Comparison of ENCODE assay signal across 9 cellular contexts in genomic region chr5:141094481-141095262, GRCh38. TPM values are rescaled to one million over a fixed set of nuclear protein-coding genes. Genes with fewer than 3 reads are reported as not detected.
DNase-seq lines count a peak whose midpoint lies in the region; ATAC-seq and TF ChIP-seq lines count a peak whose summit lies in the region.
"Had no signal": no experiment of that assay in that cellular context is flagged by ENCODE, and none has a peak within 500 bp of the region (broad histone marks: within the 10 kb centered on the region; RNA-seq: fewer than 3 reads in every experiment).

Gene PCDHB2, plus strand, starts transcription at chr5:141094615. Its CDS starts 176 bp downstream, at chr5:141094791.

- H3K9me3 ChIP-seq in SJSA1 (replicated peaks) (peaks cover 8% of the 10 kb centered on the region), trophoblast cell (ENCODE audit: insufficient read depth, low read depth, low read length) (peaks cover 3% of the 10 kb centered on the region), colonic mucosa (no peaks in the 10 kb centered on the region)

- peak within 1 kb of the TSS; percentile 65 for H3K4me2 ChIP-seq in trophoblast cell (ENCODE audit: low read length)

- no peak within 1 kb of the TSS for H3K4ac ChIP-seq in trophoblast cell (ENCODE audit: low read depth, low read length)

- peak within 1 kb of the TSS; percentile 6 for H2BK120ac ChIP-seq in trophoblast cell (ENCODE audit: insufficient read depth, low read length, poor library complexity)

- ATAC-seq in stimulated activated memory B cell treated with anti-CD40 and anti-IgM and Interleukin-4, amounts not matched to agents 10 μg/mL and 1 μg/mL and 100 μg/mL, for 72 hours = no peak

- no peak within 1 kb of the TSS for H3K4me3 Mint-ChIP-seq in stimulated activated memory B cell treated with anti-CD40 and anti-IgM and Interleukin-4, amounts not matched to agents 10 μg/mL and 1 μg/mL and 100 μg/mL, for 72 hours
- H3K4me3 Mint-ChIP-seq: dendritic cell treated with granulocyte-macrophage colony-stimulating factor and Interleukin-4, amounts not matched to agents 40 ng/mL and 50 ng/mL, for 4 days had no signal

- peak within 1 kb of the TSS; percentile 53 for H4K91ac ChIP-seq in trophoblast cell (ENCODE audit: low read depth, low read length)

- peak within 1 kb of the TSS; percentile 49 for H4K12ac ChIP-seq in trophoblast cell (ENCODE audit: low read depth, low read length)

- intact Hi-C loops in colonic mucosa (cut with DNase I) = no loop called here

- H3K23ac ChIP-seq in trophoblast cell (ENCODE audit: low read length) = no peak within 1 kb of the TSS

- TF ChIP-seq CTCF in foreskin fibroblast (IDR thresholded peaks at IDR 0.05; ENCODE audit: low read depth, low read length) (peak; percentile 2), colonic mucosa (IDR thresholded peaks at IDR 0.05) (no peak)

- H3K4me1 ChIP-seq in ACC112 (ENCODE audit: control insufficient read depth, insufficient read depth, low read length, unreplicated experiment) = no peaks in the 10 kb centered on the region
- H3K4me1 ChIP-seq in SJSA1 (replicated peaks) = no peaks in the 10 kb centered on the region
- H3K4me1 ChIP-seq in trophoblast cell (ENCODE audit: control insufficient read depth in 1 of 2, insufficient read depth in 2 of 2, low read length in 2 of 2) = peaks cover 0 to 5% of the 10 kb centered on the region in 2 experiments
- no peaks in the 10 kb centered on the region for H3K4me1 ChIP-seq in colonic mucosa

- no peaks in the 10 kb centered on the region for H3K36me3 Mint-ChIP-seq in stimulated activated memory B cell treated with anti-CD40 and anti-IgM and Interleukin-4, amounts not matched to agents 10 μg/mL and 1 μg/mL and 100 μg/mL, for 72 hours

- peaks cover 51% of the 10 kb centered on the region for H3K27me3 Mint-ChIP-seq in stimulated activated memory B cell treated with anti-CD40 and anti-IgM and Interleukin-4, amounts not matched to agents 10 μg/mL and 1 μg/mL and 100 μg/mL, for 72 hours

- peak within 1 kb of the TSS; percentile 50 for H3K18ac ChIP-seq in trophoblast cell (ENCODE audit: low read length)

- H3K4me3 ChIP-seq in ACC112 (ENCODE audit: low read depth, low read length) = peak within 1 kb of the TSS; percentile 49; the same call in 1 of the 2 replicates
- H3K4me3 ChIP-seq in SJSA1 = peak within 1 kb of the TSS; percentile 25
- peak within 1 kb of the TSS; percentile 28 to 45 for H3K4me3 ChIP-seq in foreskin fibroblast (ENCODE audit: low read depth in 1 of 2, low read length in 2 of 2)
- peak within 1 kb of the TSS; percentile 82 for H3K4me3 ChIP-seq in trophoblast cell (ENCODE audit: low read depth, low read length)
- no peak within 1 kb of the TSS for H3K4me3 ChIP-seq in colonic mucosa

- H2AFZ ChIP-seq in ACC112 (ENCODE audit: low read length, unreplicated experiment) (no peak within 1 kb of the TSS), trophoblast cell (ENCODE audit: insufficient read depth, low read length, poor library complexity) (peak within 1 kb of the TSS; percentile 75)

- peak; percentile 73 for DNase-seq in HuH-7 (ENCODE audit: low spot score)
- peak in 1 of 2 experiments; percentile 38 for DNase-seq in SJSA1 (ENCODE audit: low read depth in 1 of 2, low spot score in 2 of 2)
- DNase-seq in foreskin fibroblast = peak in 1 of 2 donors; percentile 29
- no peak for DNase-seq in trophoblast cell
- no peak for DNase-seq in colonic mucosa
- DNase-seq in CD1c-positive myeloid dendritic cell (ENCODE audit: extremely low spot score) = no peak

- peaks cover 4% of the 10 kb centered on the region for H3K79me1 ChIP-seq in trophoblast cell (ENCODE audit: low read length)

- H3K79me2 ChIP-seq in ACC112 (ENCODE audit: control insufficient read depth, insufficient read depth, low read length, unreplicated experiment) (no peaks in the 10 kb centered on the region), trophoblast cell (ENCODE audit: control insufficient read depth, insufficient read depth, low read length, poor library complexity) (peaks cover 2% of the 10 kb centered on the region)

- peak within 1 kb of the TSS; percentile 96 for H3K9ac ChIP-seq in trophoblast cell (ENCODE audit: low read length)
- no peak within 1 kb of the TSS for H3K9ac ChIP-seq in colonic mucosa (ENCODE audit: low read depth in 2 of 2, low read length in 2 of 2)

- peak within 1 kb of the TSS; percentile 12 for H2BK5ac ChIP-seq in trophoblast cell (ENCODE audit: low read depth, low read length, poor library complexity)

- no CpG with 5 or more reads among the region's 29 CpGs for WGBS in trophoblast cell (ENCODE audit: extremely low coverage, insufficient coverage, insufficient read length)

- no peak within 1 kb of the TSS for H2BK12ac ChIP-seq in trophoblast cell (ENCODE audit: low read length)

- no peaks in the 10 kb centered on the region for H3K36me3 ChIP-seq in ACC112 (ENCODE audit: insufficient read depth, low read length)
- H3K36me3 ChIP-seq in SJSA1 = no peaks in the 10 kb centered on the region
- peaks cover 4 to 5% of the 10 kb centered on the region in 2 experiments for H3K36me3 ChIP-seq in trophoblast cell (ENCODE audit: control insufficient read depth in 1 of 2, insufficient read depth in 2 of 2, low read length in 2 of 2)
- no peaks in the 10 kb centered on the region for H3K36me3 ChIP-seq in colonic mucosa

- H3K9me3 Mint-ChIP-seq in stimulated activated memory B cell treated with anti-CD40 and anti-IgM and Interleukin-4, amounts not matched to agents 10 μg/mL and 1 μg/mL and 100 μg/mL, for 72 hours = peaks cover 16% of the 10 kb centered on the region

- H3K27ac ChIP-seq in ACC112 (ENCODE audit: low read depth, low read length) (no peak within 1 kb of the TSS), SJSA1 (no peak within 1 kb of the TSS), trophoblast cell (ENCODE audit: low read depth, low read length) (peak within 1 kb of the TSS; percentile 8), colonic mucosa (no peak within 1 kb of the TSS)

- no peak within 1 kb of the TSS for H3K27ac Mint-ChIP-seq in stimulated activated memory B cell treated with anti-CD40 and anti-IgM and Interleukin-4, amounts not matched to agents 10 μg/mL and 1 μg/mL and 100 μg/mL, for 72 hours
- H3K27ac Mint-ChIP-seq: dendritic cell treated with granulocyte-macrophage colony-stimulating factor and Interleukin-4, amounts not matched to agents 40 ng/mL and 50 ng/mL, for 4 days had no signal

- H2AK5ac ChIP-seq in trophoblast cell (ENCODE audit: low read length) = no peak within 1 kb of the TSS

- H4K8ac ChIP-seq in trophoblast cell (ENCODE audit: low read depth, low read length) = peak within 1 kb of the TSS; percentile 84

- H3K27me3 ChIP-seq in ACC112 (ENCODE audit: insufficient read depth, low read length) (peaks cover 5% of the 10 kb centered on the region; the same call in 1 of the 2 replicates), SJSA1 (replicated peaks) (no peaks in the 10 kb centered on the region), trophoblast cell (ENCODE audit: insufficient read depth, low read length) (no peaks in the 10 kb centered on the region), colonic mucosa (no peaks in the 10 kb centered on the region)

- H3K4me1 Mint-ChIP-seq in stimulated activated memory B cell treated with anti-CD40 and anti-IgM and Interleukin-4, amounts not matched to agents 10 μg/mL and 1 μg/mL and 100 μg/mL, for 72 hours = no peaks in the 10 kb centered on the region

- H3K14ac ChIP-seq in trophoblast cell (ENCODE audit: low read length) = peak within 1 kb of the TSS; percentile 48

RNA-seq across cellular contexts. Expression of gene PCDHB2, which starts in this region (rescaled TPM):
- 5.4 and 7.6 TPM in 2 replicates for total RNA-seq in SJSA1 (2014; rRNA removed; shearing (Covaris generic))
- 24.3 and 24.9 TPM in 2 replicates for polyA plus RNA-seq in trophoblast cell (2013)
- total RNA-seq in colonic mucosa = 1 to 10 TPM in 1 of 2 donors, under 1 TPM in 1; 0.40 to 1.6 TPM
